1 cellular context compared by ENCODE assay signal in genomic region chr19:7975037-7975436, GRCh38.
TF ChIP-seq lines count a peak whose summit lies in the region.

No MANE protein-coding gene starts in this region.

TF ChIP-seq in GM23338, 12 proteins besides CTCF, POLR2A, EP300 and RAD21 (continued from another document):
- TF ChIP-seq REST (IDR thresholded peaks at IDR 0.05; ENCODE audit: unreplicated experiment) = no peak
- TF ChIP-seq ZNF462 (CRISPR knock-in tag; IDR thresholded peaks at IDR 0.05) = no peak
- TF ChIP-seq NANOG (IDR thresholded peaks at IDR 0.05; ENCODE audit: borderline replicate concordance) = no peak
- TF ChIP-seq CREB1 (CRISPR knock-in tag; IDR thresholded peaks at IDR 0.05; ENCODE audit: low read depth) = no peak
- TF ChIP-seq POLR2AphosphoS5 (IDR thresholded peaks at IDR 0.05; ENCODE audit: low read depth) = no peak
- no peak for TF ChIP-seq ZNF114 (CRISPR knock-in tag; IDR thresholded peaks at IDR 0.05)
- no peak for TF ChIP-seq ETS1 (IDR thresholded peaks at IDR 0.05)
- TF ChIP-seq EZH2phosphoT487 (IDR thresholded peaks at IDR 0.05; ENCODE audit: unreplicated experiment) = no peak
- TF ChIP-seq STAT1 (IDR thresholded peaks at IDR 0.05; ENCODE audit: unreplicated experiment) = no peak
- TF ChIP-seq EZH2 (IDR thresholded peaks at IDR 0.05; ENCODE audit: low read depth, unreplicated experiment) = no peak
TF ChIP-seq in GM23338: peak in this region for 0.
